8 cellular contexts compared by ENCODE assay signal in genomic region chr19:49590071-49590970, GRCh38. TPM values are rescaled to one million over a fixed set of nuclear protein-coding genes. Genes with fewer than 3 reads are reported as not detected.
DNase-seq lines count a peak whose midpoint lies in the region; ATAC-seq and TF ChIP-seq lines count a peak whose summit lies in the region.

No MANE protein-coding gene starts in this region.

- ATAC-seq in GM18907 (IDR thresholded peaks at IDR 0.05; ENCODE audit: unreplicated experiment) (peak; percentile 61), HG03196 (IDR thresholded peaks at IDR 0.05; ENCODE audit: unreplicated experiment) (peak; percentile 57)

- peak overlapping the region; percentile 52 for H3K4me3 ChIP-seq in kidney epithelial cell (ENCODE audit: low read depth, low read length)

- H3K36me3 ChIP-seq in kidney epithelial cell (ENCODE audit: control insufficient read depth, insufficient read depth, low read length): peaks cover 3% of the 10 kb centered on the region

- H3K27me3 ChIP-seq in kidney epithelial cell (ENCODE audit: control insufficient read depth, insufficient read depth, low read length): no peaks in the 10 kb centered on the region

- no peak for TF ChIP-seq CTCF in kidney epithelial cell (IDR thresholded peaks at IDR 0.05; ENCODE audit: insufficient read depth, low read length, poor library complexity, severe bottlenecking)

- peak; percentile 95 for DNase-seq in AG08396 (ENCODE audit: low spot score)
- peak; percentile 90 for DNase-seq in NCI-H460 (ENCODE audit: extremely low read depth, low read depth)
- peak; percentile 88 for DNase-seq in activated CD4-positive, alpha-beta T cell treated with anti-CD3 and anti-CD28 coated beads for 1 hour
- peak; percentile 96 for DNase-seq in cerebellum (ENCODE audit: low spot score)
- peak; percentile 91 for DNase-seq in kidney epithelial cell (ENCODE audit: low read depth)
- peak; percentile 96 for DNase-seq in stimulated activated CD4-positive, alpha-beta T cell treated with anti-CD3 and anti-CD28 coated beads, Interleukin-15, amount 100 ng/mL, for 24 hours

RNA-seq across cellular contexts. Expression of gene PRR12, which starts 0.7 kb away (rescaled TPM):
- 2.1 and 3.0 TPM in 2 replicates for total RNA-seq in NCI-H460 (2014; rRNA removed; shearing (Covaris generic))
- polyA plus RNA-seq in NCI-H460 (2014; cell fraction: nucleus; rRNA removed): 1.4 and 1.8 TPM in 2 replicates
- total RNA-seq in cerebellum (5.2 TPM), kidney epithelial cell (8.9 and 11.5 TPM in 2 replicates)

RNA-seq across cellular contexts. Expression of gene PRRG2, which starts 9.2 kb away (rescaled TPM):
- total RNA-seq in NCI-H460 (2014; rRNA removed; shearing (Covaris generic)): 0.14 TPM in 1 of 2 replicates, not detected in the other
- 0.11 TPM in 1 of 2 replicates, not detected in the other for polyA plus RNA-seq in NCI-H460 (2014; cell fraction: nucleus; rRNA removed)
- total RNA-seq in cerebellum: 0.45 TPM
- total RNA-seq in kidney epithelial cell: 5.4 and 7.2 TPM in 2 replicates

RNA-seq across cellular contexts. Expression of gene NOSIP, which starts 10.0 kb away (rescaled TPM):
- 21.8 and 31.8 TPM in 2 replicates for total RNA-seq in NCI-H460 (2014; rRNA removed; shearing (Covaris generic))
- 48.7 and 70.3 TPM in 2 replicates for polyA plus RNA-seq in NCI-H460 (2014; cell fraction: nucleus; rRNA removed)
- total RNA-seq in cerebellum (25.4 TPM), kidney epithelial cell (89.4 and 91.4 TPM in 2 replicates)

RNA-seq across cellular contexts. Expression of gene RRAS, which starts 49.6 kb away (rescaled TPM):
- 17.2 and 19.6 TPM in 2 replicates for total RNA-seq in NCI-H460 (2014; rRNA removed; shearing (Covaris generic))
- polyA plus RNA-seq in NCI-H460 (2014; cell fraction: nucleus; rRNA removed): 3.9 and 20.1 TPM in 2 replicates
- total RNA-seq in cerebellum: 0.91 TPM
- total RNA-seq in kidney epithelial cell: 32.8 and 44.1 TPM in 2 replicates

RNA-seq across cellular contexts. Expression of gene SCAF1, which starts 51.7 kb away (rescaled TPM):
- 8.3 and 12.3 TPM in 2 replicates for total RNA-seq in NCI-H460 (2014; rRNA removed; shearing (Covaris generic))
- polyA plus RNA-seq in NCI-H460 (2014; cell fraction: nucleus; rRNA removed): 20.5 and 24.0 TPM in 2 replicates
- total RNA-seq in cerebellum: 9.6 TPM
- 38.9 and 51.1 TPM in 2 replicates for total RNA-seq in kidney epithelial cell

Comparison
In these comparisons a context has a peak if more than half of its experiments do, and no peak if none do; other contexts are left out.
1. Peak in every context shown above with its lines: DNase-seq, ATAC-seq and H3K4me3 ChIP-seq.